In the genomic region with DNA sequence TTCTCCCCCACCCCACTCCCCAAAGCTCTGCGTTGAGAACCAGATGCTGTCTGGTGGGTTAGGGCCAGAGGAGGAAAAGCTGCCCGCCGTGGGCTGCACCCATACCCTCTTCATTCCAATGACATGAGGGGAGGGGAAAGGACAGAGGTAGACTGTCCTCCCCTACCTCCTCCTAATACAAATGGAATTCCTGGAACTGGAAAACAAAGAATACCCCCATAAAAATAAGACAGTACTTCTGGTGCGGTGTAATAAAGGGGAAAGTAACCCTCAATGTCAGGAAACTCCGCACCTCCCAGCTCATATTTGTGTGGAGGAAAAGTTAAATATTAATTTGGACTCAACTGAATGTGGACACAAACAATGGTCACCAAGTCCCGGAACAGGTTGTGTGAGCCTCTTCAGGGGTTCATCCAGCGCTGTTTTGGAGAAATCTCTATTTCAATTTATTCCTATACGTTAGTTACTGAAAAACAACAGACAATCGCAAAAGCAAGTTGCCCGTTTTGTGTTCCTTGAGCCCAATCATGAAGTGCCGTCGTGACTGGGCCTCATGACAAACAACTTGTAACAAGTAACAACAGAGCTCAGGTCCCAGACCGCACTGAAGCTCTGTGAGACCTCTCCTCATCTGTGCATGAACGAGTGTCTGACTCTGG, we compare ENCODE assay signal across 33 cellular contexts. TPM values are rescaled to one million over a fixed set of nuclear protein-coding genes. Genes with fewer than 3 reads are reported as not detected.
DNase-seq lines count a peak whose midpoint lies in the region; ATAC-seq, FAIRE-seq and TF ChIP-seq lines count a peak whose summit lies in the region.
"Had no signal": no experiment of that assay in that cellular context is flagged by ENCODE, and none has a peak within 500 bp of the region (broad histone marks: within the 10 kb centered on the region; RNA-seq: fewer than 3 reads in every experiment).

No MANE protein-coding gene starts in this region.

- no peak overlapping the region for H3K27ac ChIP-seq in GM23338 (ENCODE audit: low read depth)
- peak overlapping the region; percentile 63 for H3K27ac ChIP-seq in hepatocyte
- peak overlapping the region; percentile 80 to 90 for H3K27ac ChIP-seq in mucosa of rectum (ENCODE audit: low read depth in 2 of 2, low read length in 2 of 2)
- H3K27ac ChIP-seq in small intestine (ENCODE audit: low read depth in 1 of 2, low read length in 1 of 2) = peak overlapping the region; percentile 45 to 69
- H3K27ac ChIP-seq in psoas muscle = no peak overlapping the region
- H3K27ac ChIP-seq: neutrophil, uterus, WERI-Rb-1 had no signal

- no peak for TF ChIP-seq CTCF in GM23338 (conservative IDR thresholded peaks at IDR 0.05; ENCODE audit: low read depth in 2 of 2)
- TF ChIP-seq CTCF in hepatocyte (IDR thresholded peaks at IDR 0.05; ENCODE audit: poor library complexity) = no peak
- no peak for TF ChIP-seq CTCF in psoas muscle (IDR thresholded peaks at IDR 0.05)

- no peaks in the 10 kb centered on the region for H3F3A ChIP-seq in GM23338 (replicated peaks; ENCODE audit: low read depth)

- FAIRE-seq in small intestine (lab: Jason Lieb, UNC) = no peak
- FAIRE-seq: GM12891 had no signal

- H3K27me3 Mint-ChIP-seq in GM23338 (ENCODE audit: insufficient read depth, low read depth, poor library complexity) = peaks cover 22% of the 10 kb centered on the region

- H3K9me3 Mint-ChIP-seq in GM23338 = no peaks in the 10 kb centered on the region; the same call in 2 of the 3 replicates
- H3K9me3 Mint-ChIP-seq: activated T-helper 2 cell treated with anti-CD3 and anti-CD28 coated beads, Interferon-gamma antibody, Interleukin-2, Interleukin-4, amounts not matched to agents 10 μg/mL and 5 μg/mL and 100 μg/mL, durations not matched to agents 14 hours and 24 hours and 36 hours; brain; CD4-positive, alpha-beta memory T cell had no signal

- no peak for ATAC-seq in GM23338
- ATAC-seq in psoas muscle = no peak
- ATAC-seq in GM21576 (IDR thresholded peaks at IDR 0.05; ENCODE audit: unreplicated experiment) = no peak
- ATAC-seq in HG02571 (IDR thresholded peaks at IDR 0.05; ENCODE audit: unreplicated experiment) = no peak

- H3K4me1 Mint-ChIP-seq in GM23338 = peaks cover 27% of the 10 kb centered on the region
- H3K4me1 Mint-ChIP-seq: B cell; CD4-positive, alpha-beta memory T cell; naive B cell had no signal

- intact Hi-C loops in psoas muscle (cut with DNase I) = no loop called here

- H3K4me1 ChIP-seq in GM23338 (ENCODE audit: insufficient read depth) = peaks cover 11% of the 10 kb centered on the region; the same call in 1 of the 2 replicates
- peaks cover 11% of the 10 kb centered on the region for H3K4me1 ChIP-seq in hepatocyte (ENCODE audit: insufficient read depth)
- H3K4me1 ChIP-seq in mucosa of rectum (ENCODE audit: control insufficient read depth in 2 of 2, insufficient read depth in 2 of 2, low read length in 2 of 2) = peaks cover 10 to 20% of the 10 kb centered on the region in 2 donors
- no peaks in the 10 kb centered on the region for H3K4me1 ChIP-seq in small intestine (ENCODE audit: control insufficient read depth in 2 of 2, insufficient read depth in 1 of 2, low read depth in 1 of 2, low read length in 1 of 2)
- H3K4me1 ChIP-seq in psoas muscle = no peaks in the 10 kb centered on the region
- H3K4me1 ChIP-seq: uterus had no signal

- H3K36me3 Mint-ChIP-seq in GM23338 (ENCODE audit: low read depth) = no peaks in the 10 kb centered on the region
- H3K36me3 Mint-ChIP-seq: brain; CD4-positive, alpha-beta memory T cell; naive B cell had no signal

- H3K79me2 ChIP-seq in GM23338 (replicated peaks; ENCODE audit: insufficient read depth) (no peaks in the 10 kb centered on the region), hepatocyte (no peaks in the 10 kb centered on the region)

- WGBS in hepatocyte (ENCODE audit: low lambda C conversion rate, missing lambda C conversion rate) = 60% methylated on average over 14 of the region's 14 CpGs
- WGBS in small intestine, 3 donors = 12 to 57% (median 24%) methylated on average over 14 of the region's 14 CpGs
- 71 to 79% (median 78%) methylated on average over 14 of the region's 14 CpGs for WGBS in psoas muscle, 3 donors

- H2AFZ ChIP-seq in GM23338 = peak overlapping the region; percentile 94; the same call in 1 of the 2 replicates
- H2AFZ ChIP-seq in hepatocyte = no peak overlapping the region

- H3K4me3 ChIP-seq in GM23338 (no peak overlapping the region), hepatocyte (no peak overlapping the region), mucosa of rectum (ENCODE audit: low read length in 2 of 2) (peak overlapping the region; percentile 53 to 79), small intestine (ENCODE audit: low read depth in 1 of 2, low read length in 2 of 2) (peak overlapping the region in 1 of 2 donors; percentile 40), psoas muscle (no peak overlapping the region), MG63 (no peak overlapping the region)
- H3K4me3 ChIP-seq: smooth muscle cell, uterus had no signal

- H3K9me3 ChIP-seq in hepatocyte (ENCODE audit: low read depth) (no peaks in the 10 kb centered on the region), mucosa of rectum (ENCODE audit: control insufficient read depth in 2 of 2, low read length in 2 of 2) (no peaks in the 10 kb centered on the region), small intestine (ENCODE audit: control insufficient read depth, low read depth) (no peaks in the 10 kb centered on the region), psoas muscle (no peaks in the 10 kb centered on the region), MG63 (no peaks in the 10 kb centered on the region)
- H3K9me3 ChIP-seq: neutrophil, uterus had no signal

- DNase-seq in GM23338 (ENCODE audit: low spot score) = no peak
- DNase-seq in hepatocyte (ENCODE audit: low spot score) = peak; percentile 36
- DNase-seq in small intestine = peak; percentile 80
- no peak for DNase-seq in psoas muscle
- DNase-seq in MG63 = no peak
- DNase-seq: activated CD4-positive, alpha-beta T cell treated with anti-CD3 and anti-CD28 coated beads for 48 hours; activated CD8-positive, alpha-beta memory T cell treated with anti-CD3 and anti-CD28 coated beads for 24 hours; activated naive CD4-positive, alpha-beta T cell treated with anti-CD3 and anti-CD28 coated beads, Interleukin-2, amount 50 U/mL, for 16 hours; activated T-cell treated with anti-CD3 and anti-CD28 coated beads for 4 hours; CD4-positive, alpha-beta memory T cell; cerebellar nuclear complex; HCEC 1CT; mesenchymal stem cell; naive B cell; NCI-H1105; NCI-H82; stimulated activated naive CD4-positive, alpha-beta T cell treated with Interleukin-2 at 50 U/mL for 16 hours; SW 1271; T1000; uterus; WERI-Rb-1 had no signal

- H3K4me2 ChIP-seq in GM23338 (no peak overlapping the region), hepatocyte (peak overlapping the region; percentile 68)
- H3K4me2 ChIP-seq: smooth muscle cell had no signal

- H3K9me2 ChIP-seq in GM23338 (ENCODE audit: insufficient read depth) = 0 out of 2 replicates have a peak, but pooled peaks cover 2% of the 10 kb centered on the region
- no peaks in the 10 kb centered on the region for H3K9me2 ChIP-seq in hepatocyte (replicated peaks; ENCODE audit: insufficient read depth)

- H3K4me3 Mint-ChIP-seq in GM23338 = no peak overlapping the region
- H3K4me3 Mint-ChIP-seq: B cell; CD4-positive, alpha-beta memory T cell; naive B cell had no signal

- H3K9ac ChIP-seq in mucosa of rectum (ENCODE audit: low read depth in 1 of 2, low read length in 2 of 2) = peak overlapping the region; percentile 56

- H3K27me3 ChIP-seq in GM23338 (ENCODE audit: insufficient read depth) = peaks cover 3% of the 10 kb centered on the region; the same call in 1 of the 2 replicates
- peaks cover 7% of the 10 kb centered on the region for H3K27me3 ChIP-seq in hepatocyte
- peaks cover 0 to 6% of the 10 kb centered on the region in 2 donors for H3K27me3 ChIP-seq in mucosa of rectum (ENCODE audit: control insufficient read depth in 2 of 2, insufficient read depth in 2 of 2, low read length in 2 of 2)
- H3K27me3 ChIP-seq in small intestine (ENCODE audit: control insufficient read depth in 2 of 2, insufficient read depth in 2 of 2, low read length in 2 of 2) = peaks cover 0 to 7% of the 10 kb centered on the region in 2 donors
- H3K27me3 ChIP-seq in psoas muscle (ENCODE audit: insufficient read depth in 3 of 3, low read length in 2 of 3) = peaks cover 0 to 36% (median 16%) of the 10 kb centered on the region in 3 donors
- H3K27me3 ChIP-seq in MG63 = peaks cover 2% of the 10 kb centered on the region; the same call in 1 of the 2 replicates
- H3K27me3 ChIP-seq: dorsolateral prefrontal cortex, uterus had no signal

- H4K20me1 ChIP-seq in GM23338 (replicated peaks; ENCODE audit: insufficient read depth) (no peaks in the 10 kb centered on the region), hepatocyte (ENCODE audit: insufficient read depth, poor library complexity, severe bottlenecking) (no peaks in the 10 kb centered on the region)

- H3K36me3 ChIP-seq in GM23338 (ENCODE audit: insufficient read depth) = no peaks in the 10 kb centered on the region
- H3K36me3 ChIP-seq in hepatocyte (replicated peaks; ENCODE audit: insufficient read depth, low read depth) = no peaks in the 10 kb centered on the region
- peaks cover 5 to 8% of the 10 kb centered on the region in 2 donors for H3K36me3 ChIP-seq in mucosa of rectum (ENCODE audit: control insufficient read depth in 2 of 2, insufficient read depth in 2 of 2, low read length in 2 of 2)
- no peaks in the 10 kb centered on the region for H3K36me3 ChIP-seq in small intestine (ENCODE audit: control insufficient read depth in 2 of 2, insufficient read depth in 2 of 2, low read length in 2 of 2)
- no peaks in the 10 kb centered on the region for H3K36me3 ChIP-seq in psoas muscle (ENCODE audit: insufficient read depth in 1 of 2, low read depth in 1 of 2)
- H3K36me3 ChIP-seq in MG63 = no peaks in the 10 kb centered on the region
- H3K36me3 ChIP-seq: neutrophil, uterus, WERI-Rb-1 had no signal

- no peak overlapping the region for H3K27ac Mint-ChIP-seq in GM23338
- H3K27ac Mint-ChIP-seq: activated T-helper 2 cell treated with anti-CD3 and anti-CD28 coated beads, Interferon-gamma antibody, Interleukin-2, Interleukin-4, amounts not matched to agents 10 μg/mL and 5 μg/mL and 100 μg/mL, durations not matched to agents 14 hours and 24 hours and 36 hours; B cell; CD4-positive, alpha-beta memory T cell had no signal

TF ChIP-seq in GM23338, 12 proteins besides CTCF, POLR2A, EP300 and RAD21 (continues in another document):
- TF ChIP-seq NANOG (IDR thresholded peaks at IDR 0.05; ENCODE audit: borderline replicate concordance) (no peak), EZH2phosphoT487 (IDR thresholded peaks at IDR 0.05; ENCODE audit: unreplicated experiment) (no peak)

RNA-seq across cellular contexts. Expression of a gene that starts 55.0 kb away (rescaled TPM):
- total RNA-seq in GM23338 (2014; rRNA removed; shearing (Covaris generic)) = 24.8 and 28.3 TPM in 2 replicates
- polyA plus RNA-seq in GM23338 (2016; fragmentation: Nextera tagmentation; extraction: Ambion mirVana) = 4.3 and 4.8 TPM in 2 replicates
- 0.17 and 0.20 TPM in 2 replicates for total RNA-seq in hepatocyte
- 0.40 TPM in 1 of 2 replicates, not detected in the other for polyA plus RNA-seq in hepatocyte
- polyA plus RNA-seq in small intestine = under 1 TPM in 2 of 3 donors, not detected in 1; 0.54 to 0.57 TPM
- under 1 TPM in 1 of 4 donors, not detected in 3; 0.13 TPM for total RNA-seq in psoas muscle
- polyA plus RNA-seq in psoas muscle = under 1 TPM; 0.01 to 0.09 (median 0.03) TPM
- 0.43 TPM in 1 of 2 replicates, not detected in the other for total RNA-seq in MG63 (2014; rRNA removed; shearing (Covaris generic); ENCODE audit: low replicate concordance)
- total RNA-seq: B cell, RPMI7951, smooth muscle cell had no signal
- polyA plus RNA-seq: CD4-positive, alpha-beta memory T cell; fibroblast of lung; smooth muscle cell had no signal

Comparison
In these comparisons a context has a peak if more than half of its experiments do, and no peak if none do; other contexts are left out.
1. DNase-seq: peak in hepatocyte (single experiment) and small intestine (single experiment); none in GM23338 (single experiment), psoas muscle (0 of 2) and MG63 (single experiment).
2. H3K27ac ChIP-seq: peak in hepatocyte (single experiment), mucosa of rectum (2 of 2) and small intestine (2 of 2); none in GM23338 (single experiment) and psoas muscle (single experiment).
3. H3K4me3 ChIP-seq: peak in mucosa of rectum (2 of 2); none in GM23338 (single experiment), hepatocyte (single experiment), psoas muscle (single experiment) and MG63 (single experiment).
4. RNA of a gene that starts 55.0 kb away (total RNA-seq): 24.8 to 28.3 TPM in GM23338; 0.43 TPM in MG63, 0.17 to 0.20 TPM in hepatocyte and 0.13 TPM in psoas muscle; every median in the first group is over 10 times any median in the second.